ENCODE assay signal across 8 cellular contexts in genomic region chr2:54657664-54658083, GRCh38.
DNase-seq lines count a peak whose midpoint lies in the region; ATAC-seq and TF ChIP-seq lines count a peak whose summit lies in the region.

No MANE protein-coding gene starts in this region.

- no peak overlapping the region for H3K4me3 ChIP-seq in astrocyte of the cerebellum (ENCODE audit: low read depth, low read length)

- no peak for ATAC-seq in GM18519 (IDR thresholded peaks at IDR 0.05; ENCODE audit: low FRiP score, unreplicated experiment)

- peak; percentile 34 for DNase-seq in DMS53 treated with DMSO at 0.1 percent for 48 hours (lab: John Stamatoyannopoulos, UW; ENCODE audit: unreplicated experiment)
- peak; percentile 29 for DNase-seq in H4 (ENCODE audit: low spot score)
- DNase-seq in RKO (ENCODE audit: low spot score), result peak; percentile 48
- no peak for DNase-seq in astrocyte of the cerebellum (ENCODE audit: low read depth)
- peak; percentile 31 for DNase-seq in kidney glomerular epithelial cell (lab: John Stamatoyannopoulos, UW)
- DNase-seq in stimulated activated CD8-positive, alpha-beta memory T cell treated with anti-CD3 and anti-CD28 coated beads, Interleukin-4, amount 100 ng/mL, for 48 hours, result peak; percentile 64
- DNase-seq in mesenteric fat pad (ENCODE audit: low spot score), result no peak

- TF ChIP-seq CTCF in astrocyte of the cerebellum (IDR thresholded peaks at IDR 0.05; ENCODE audit: low read depth, low read length, missing control alignments), result peak; percentile 53

- in situ Hi-C loops in astrocyte of the cerebellum (cut with HindIII; ENCODE audit: low sequenced_read_pairs), result no loop called here

Comparison
In these comparisons a context has a peak if more than half of its experiments do, and no peak if none do; other contexts are left out.
1. DNase-seq: peak in DMS53 treated with DMSO at 0.1 percent for 48 hours (single experiment), H4 (single experiment), RKO (single experiment), kidney glomerular epithelial cell (single experiment) and stimulated activated CD8-positive, alpha-beta memory T cell treated with anti-CD3 and anti-CD28 coated beads, Interleukin-4, amount 100 ng/mL, for 48 hours (single experiment); none in astrocyte of the cerebellum (single experiment) and mesenteric fat pad (single experiment).